In the genomic region with DNA sequence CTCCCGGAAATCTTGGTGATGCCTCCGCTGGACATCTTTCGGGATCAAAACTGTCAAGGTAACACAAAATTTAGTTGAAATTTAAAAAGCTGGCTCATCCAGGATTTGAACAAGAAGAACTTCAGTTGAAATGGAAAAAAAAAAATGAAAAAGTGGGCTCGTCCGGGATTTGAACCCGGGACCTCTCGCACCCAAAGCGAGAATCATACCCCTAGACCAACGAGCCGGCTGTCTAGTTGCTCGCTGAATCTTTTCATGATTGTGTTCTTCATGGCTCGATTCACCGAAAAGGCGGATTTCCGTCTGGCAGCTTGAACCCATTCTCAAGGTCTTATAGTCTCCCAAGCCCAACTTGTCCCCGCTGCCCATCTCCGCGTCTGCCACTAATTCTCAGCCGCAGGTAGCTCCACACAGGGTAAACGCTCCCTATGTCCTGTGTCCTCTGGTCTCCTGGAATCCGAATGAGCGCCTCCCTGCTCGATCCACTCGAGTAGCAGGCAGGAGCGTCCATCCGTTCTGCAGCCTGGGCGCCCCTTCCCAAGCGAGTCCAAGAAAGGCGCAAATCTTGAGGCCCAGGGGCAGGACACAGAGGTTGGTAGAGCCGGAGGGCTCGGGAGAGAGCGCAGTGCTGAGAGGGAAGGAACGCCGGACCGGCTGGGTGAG, we compare ENCODE assay signal across 8 cellular contexts. TPM values are rescaled to one million over a fixed set of nuclear protein-coding genes. Genes with fewer than 3 reads are reported as not detected.
DNase-seq lines count a peak whose midpoint lies in the region; ATAC-seq and TF ChIP-seq lines count a peak whose summit lies in the region.

No MANE protein-coding gene starts in this region.

- ATAC-seq in esophagus mucosa (peak; percentile 5), natural killer cell (peak; percentile 12 to 19 (median 14))

- peak overlapping the region; percentile 69 for H3K27ac ChIP-seq in substantia nigra (ENCODE audit: low read depth, low read length, poor library complexity, severe bottlenecking)

- no peaks in the 10 kb centered on the region for H3K9me3 Mint-ChIP-seq in natural killer cell

- peaks cover 10% of the 10 kb centered on the region for H3K36me3 Mint-ChIP-seq in natural killer cell

- peaks cover 60 to 75% of the 10 kb centered on the region in 2 donors for H3K4me1 Mint-ChIP-seq in natural killer cell

- no peak for TF ChIP-seq CTCF in natural killer cell (IDR thresholded peaks at IDR 0.05)

- peak overlapping the region; percentile 100 for H3K4me3 Mint-ChIP-seq in natural killer cell

- DNase-seq in activated CD4-positive, CD25-positive, alpha-beta regulatory T cell treated with anti-CD3 and anti-CD28 coated beads, Interleukin-2, amount 50 U/mL, for 72 hours: peak; percentile 82
- DNase-seq in activated CD4-positive, CD25-positive, alpha-beta regulatory T cell (lab: John Stamatoyannopoulos, UW): no peak
- DNase-seq in activated CD8-positive, alpha-beta memory T cell treated with anti-CD3 and anti-CD28 coated beads for 48 hours (ENCODE audit: low read depth in 2 of 3, low spot score in 2 of 3): peak in 2 of 3 experiments; percentile 94 to 96
- DNase-seq in natural killer cell (peak; percentile 81), substantia nigra (lab: John Stamatoyannopoulos, UW) (no peak), KG1 (lab: John Stamatoyannopoulos, UW) (no peak), NCI-H1694 treated with DMSO at 0.1 percent for 48 hours (lab: John Stamatoyannopoulos, UW) (no peak)

- H3K27me3 Mint-ChIP-seq in natural killer cell (ENCODE audit: low read depth in 2 of 2): peaks cover 6 to 11% of the 10 kb centered on the region in 2 donors

- peak overlapping the region; percentile 99 to 100 for H3K27ac Mint-ChIP-seq in natural killer cell

- intact Hi-C loops in natural killer cell (cut with micrococcal nuclease): loop anchor here (1.0 to 10.0 kb wide), 4 partner anchors 18 to 384 kb away; partner anchors contain the start of gene MGAT1

RNA-seq across cellular contexts. Expression of gene TRIM7, which starts 16.2 kb away (rescaled TPM):
- total RNA-seq in esophagus mucosa: 36.9 TPM
- 1 to 10 TPM in 1 of 3 donors, under 1 TPM in 1, not detected in 1; 0.73 to 1.2 TPM for total RNA-seq in natural killer cell

RNA-seq across cellular contexts. Expression of gene TRIM41, which starts 34.2 kb away (rescaled TPM):
- total RNA-seq in esophagus mucosa (16.4 TPM), natural killer cell (10 to 100 TPM; 33.4 to 41.6 (median 36.0) TPM)

RNA-seq across cellular contexts. Expression of gene OR2V2, which starts 41.4 kb away (rescaled TPM):
- total RNA-seq in esophagus mucosa (not detected), natural killer cell (not detected)

RNA-seq across cellular contexts. Expression of gene RACK1, which starts 54.9 kb away (rescaled TPM):
- total RNA-seq in esophagus mucosa: 1,941 TPM
- 1,000 to 10,000 TPM; 1,089 to 1,233 (median 1,138) TPM for total RNA-seq in natural killer cell

RNA-seq across cellular contexts. Expression of gene OR2V1, which starts 57.9 kb away (rescaled TPM):
- total RNA-seq in esophagus mucosa (not detected), natural killer cell (not detected)

Comparison
In these comparisons a context has a peak if more than half of its experiments do, and no peak if none do; other contexts are left out.
1. DNase-seq: peak in activated CD4-positive, CD25-positive, alpha-beta regulatory T cell treated with anti-CD3 and anti-CD28 coated beads, Interleukin-2, amount 50 U/mL, for 72 hours (single experiment), activated CD8-positive, alpha-beta memory T cell treated with anti-CD3 and anti-CD28 coated beads for 48 hours (2 of 3) and natural killer cell (single experiment); none in activated CD4-positive, CD25-positive, alpha-beta regulatory T cell (0 of 4), substantia nigra (0 of 49), KG1 (single experiment) and NCI-H1694 treated with DMSO at 0.1 percent for 48 hours (single experiment).
2. RNA of gene TRIM7, which starts 16.2 kb away (total RNA-seq): 36.9 TPM in esophagus mucosa (single experiment); 0.73 to 1.2 TPM in natural killer cell; every median in the first group is over 10 times any median in the second.